In the genomic region with DNA sequence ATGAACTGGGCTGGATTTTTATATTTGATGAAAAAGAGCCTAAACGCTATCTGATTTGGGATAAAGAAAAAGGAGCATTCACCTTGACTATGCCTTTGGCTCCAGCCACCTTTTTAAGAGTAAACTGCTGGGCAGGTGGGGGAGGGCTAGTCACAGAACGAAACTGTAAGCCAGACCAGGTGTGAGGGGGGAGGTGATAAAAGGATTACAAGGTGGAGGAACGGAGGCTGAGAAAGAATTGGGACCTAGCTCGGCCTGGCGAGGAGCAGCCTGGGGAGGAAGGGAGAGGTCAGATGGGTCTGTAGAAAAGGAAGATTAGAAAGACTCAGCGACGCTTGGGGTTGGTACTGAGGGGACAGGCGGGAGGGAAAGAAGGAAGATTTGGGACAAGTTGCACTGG, we compare ENCODE assay signal across 6 cellular contexts.
DNase-seq lines count a peak whose midpoint lies in the region; ATAC-seq and TF ChIP-seq lines count a peak whose summit lies in the region.
"Not testable (repeated sequence)": the region's sequence is repeated elsewhere in the genome, so short reads cannot be mapped to it uniquely, and the experiment has no call there.

No MANE protein-coding gene starts in this region.

- peaks cover 43% of the 10 kb centered on the region for H3K4me1 ChIP-seq in GM23338 (ENCODE audit: insufficient read depth)
- H3K4me1 ChIP-seq in HUES6 (ENCODE audit: control insufficient read depth, insufficient read depth, low read length): peaks cover 36% of the 10 kb centered on the region
- H3K4me1 ChIP-seq in esophagus muscularis mucosa; mesendoderm (ENCODE audit: control insufficient read depth, low read depth, low read length): not testable (repeated sequence)

- TF ChIP-seq POLR2A in esophagus muscularis mucosa (IDR thresholded peaks at IDR 0.05; ENCODE audit: low read depth): not testable (repeated sequence)

- peak overlapping the region; percentile 73 for H3K4me2 ChIP-seq in GM23338
- not testable (repeated sequence) for H3K4me2 ChIP-seq in mesendoderm (ENCODE audit: low read length)

- not testable (repeated sequence) for TF ChIP-seq EP300 in esophagus muscularis mucosa (IDR thresholded peaks at IDR 0.05)

- not testable (repeated sequence) for H2BK120ac ChIP-seq in mesendoderm (ENCODE audit: low read depth, low read length)

- H3K36me3 Mint-ChIP-seq in GM23338 (ENCODE audit: low read depth): peaks cover 16% of the 10 kb centered on the region

- H3K4ac ChIP-seq in mesendoderm (ENCODE audit: low read depth, low read length): not testable (repeated sequence)

- 90% methylated on average over 8 of the region's 8 CpGs for WGBS in esophagus muscularis mucosa
- WGBS in mesendoderm (ENCODE audit: extremely low coverage, insufficient coverage, low lambda C conversion rate): no CpG with 5 or more reads among the region's 8 CpGs

- not testable (repeated sequence) for H3K9me2 ChIP-seq in GM23338 (ENCODE audit: insufficient read depth)

- not testable (repeated sequence) for H2BK15ac ChIP-seq in mesendoderm (replicated peaks; ENCODE audit: low read depth)

- not testable (repeated sequence) for ATAC-seq in GM23338

- peaks cover 49% of the 10 kb centered on the region for H3K4me1 Mint-ChIP-seq in GM23338

- not testable (repeated sequence) for H3K27me3 Mint-ChIP-seq in GM23338 (ENCODE audit: insufficient read depth, low read depth, poor library complexity)

- not testable (repeated sequence) for H3K18ac ChIP-seq in mesendoderm (ENCODE audit: low read length)

- intact Hi-C loops in esophagus muscularis mucosa (cut with DNase I): not testable (repeated sequence)

- H4K20me1 ChIP-seq in GM23338 (replicated peaks; ENCODE audit: insufficient read depth): not testable (repeated sequence)

- peak overlapping the region; percentile 97 for H3K9ac ChIP-seq in HUES6 (ENCODE audit: low read length)
- not testable (repeated sequence) for H3K9ac ChIP-seq in mesendoderm (ENCODE audit: low read length)

- H3K4me3 Mint-ChIP-seq in GM23338: peak overlapping the region; percentile 45

- not testable (repeated sequence) for H3K36me3 ChIP-seq in GM23338 (ENCODE audit: insufficient read depth); WERI-Rb-1; esophagus muscularis mucosa; mesendoderm (ENCODE audit: control insufficient read depth, insufficient read depth, low read length)
- H3K36me3 ChIP-seq in HUES6 (ENCODE audit: control insufficient read depth, insufficient read depth, low read length): peaks cover 21% of the 10 kb centered on the region

- H3K4me3 ChIP-seq in GM23338 (peak overlapping the region; percentile 56; the same call in 1 of the 2 replicates), HUES6 (ENCODE audit: low read depth, low read length) (peak overlapping the region; percentile 60), iPS-11a (ENCODE audit: low read depth, low read length) (peak overlapping the region; percentile 27)
- H3K4me3 ChIP-seq in WERI-Rb-1 (ENCODE audit: low read depth, low read length); esophagus muscularis mucosa; mesendoderm (ENCODE audit: low read length): not testable (repeated sequence)

- not testable (repeated sequence) for H2AFZ ChIP-seq in GM23338

- peak; percentile 71 for DNase-seq in GM23338 (ENCODE audit: low spot score)
- peak; percentile 76 for DNase-seq in WERI-Rb-1
- DNase-seq in esophagus muscularis mucosa (ENCODE audit: extremely low spot score): peak; percentile 5
- peak; percentile 86 for DNase-seq in mesendoderm

- H3K79me1 ChIP-seq in mesendoderm (ENCODE audit: low read length): not testable (repeated sequence)

- not testable (repeated sequence) for H4K5ac ChIP-seq in mesendoderm (ENCODE audit: low read length)

- H3K9me3 ChIP-seq in HUES6 (ENCODE audit: control insufficient read depth, insufficient read depth, low read depth, low read length); WERI-Rb-1 (ENCODE audit: severe bottlenecking); esophagus muscularis mucosa: not testable (repeated sequence)

- H3K79me2 ChIP-seq in GM23338 (replicated peaks; ENCODE audit: insufficient read depth): peaks cover 26% of the 10 kb centered on the region
- not testable (repeated sequence) for H3K79me2 ChIP-seq in mesendoderm (ENCODE audit: control insufficient read depth, insufficient read depth, low read length)

- not testable (repeated sequence) for H3K23ac ChIP-seq in mesendoderm (ENCODE audit: low read length)

- not testable (repeated sequence) for H3K27me3 ChIP-seq in GM23338 (ENCODE audit: insufficient read depth); HUES6 (ENCODE audit: control insufficient read depth, insufficient read depth, low read length); WERI-Rb-1 (ENCODE audit: insufficient read depth, low read depth, severe bottlenecking); esophagus muscularis mucosa; mesendoderm (ENCODE audit: insufficient read depth, low read length, poor library complexity)

- not testable (repeated sequence) for H3K56ac ChIP-seq in mesendoderm (ENCODE audit: low read length)

- peak overlapping the region; percentile 97 for H3K27ac ChIP-seq in GM23338 (ENCODE audit: low read depth)
- H3K27ac ChIP-seq in HUES6 (ENCODE audit: low read depth, low read length): peak overlapping the region; percentile 84; the same call in 1 of the 2 replicates
- not testable (repeated sequence) for H3K27ac ChIP-seq in WERI-Rb-1; esophagus muscularis mucosa (replicated peaks in 1 of 4); mesendoderm (ENCODE audit: low read depth, low read length)

- H2BK5ac ChIP-seq in mesendoderm (ENCODE audit: low read length): not testable (repeated sequence)

- H3K9me3 Mint-ChIP-seq in GM23338: not testable (repeated sequence)

- H3F3A ChIP-seq in GM23338 (replicated peaks; ENCODE audit: low read depth): not testable (repeated sequence)

- not testable (repeated sequence) for TF ChIP-seq CTCF in GM23338 (conservative IDR thresholded peaks at IDR 0.05; ENCODE audit: low read depth in 2 of 2); WERI-Rb-1 (IDR thresholded peaks at IDR 0.05; ENCODE audit: low read depth, low read length); esophagus muscularis mucosa (IDR thresholded peaks at IDR 0.05)

- not testable (repeated sequence) for H4K8ac ChIP-seq in mesendoderm (ENCODE audit: low read depth, low read length)

- H3K27ac Mint-ChIP-seq in GM23338: peak overlapping the region; percentile 90

- not testable (repeated sequence) for H2AK5ac ChIP-seq in mesendoderm (ENCODE audit: low read length)

TF ChIP-seq in GM23338, 12 proteins besides CTCF, POLR2A, EP300 and RAD21:
- TF ChIP-seq POLR2AphosphoS5 (IDR thresholded peaks at IDR 0.05; ENCODE audit: low read depth): peak; percentile 38
TF ChIP-seq in GM23338: peak in this region for 1; not testable (repeated sequence) for 11.

Comparison
In these comparisons a context has a peak if more than half of its experiments do, and no peak if none do; other contexts are left out.
1. DNase-seq: peak in every context shown above with its lines; median percentile 86 in mesendoderm; 76 in WERI-Rb-1; 71 in GM23338; 5 in esophagus muscularis mucosa.